Comparison of ENCODE assay signal across 8 cellular contexts in the genomic region with DNA sequence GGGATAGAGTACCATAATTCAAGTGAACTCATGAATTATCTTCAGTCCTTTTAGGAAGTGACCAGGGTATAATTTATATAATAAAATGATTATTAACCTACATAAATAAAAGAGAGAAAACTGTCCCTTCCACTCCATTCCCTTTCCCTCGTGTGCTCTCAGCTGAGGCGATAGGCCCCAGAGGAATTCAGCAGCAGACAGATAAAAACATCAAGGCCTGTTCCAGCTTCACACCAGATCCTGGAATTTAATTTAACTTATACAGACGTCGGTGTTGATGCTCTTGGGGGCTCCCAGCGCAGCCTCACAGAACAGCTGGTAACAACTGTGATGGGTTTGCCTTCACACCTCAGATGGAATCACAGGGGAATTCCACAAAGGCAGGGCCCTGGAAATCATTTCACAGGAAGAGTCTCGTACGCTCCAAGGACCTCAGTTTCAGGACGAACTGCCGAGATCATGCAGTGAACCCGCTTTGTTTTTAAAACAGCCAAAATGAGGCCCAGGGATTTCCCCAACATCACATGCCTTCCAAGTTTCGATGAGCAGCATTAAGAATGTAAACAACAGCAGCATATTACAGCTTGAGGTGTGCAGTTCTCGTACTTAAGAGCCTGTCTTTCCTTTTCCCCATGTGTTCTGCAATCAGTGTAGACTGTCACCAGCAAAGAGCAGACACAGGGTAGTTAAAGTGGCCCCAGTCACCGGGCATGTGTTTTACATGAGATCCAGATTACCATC.
A peak's percentile ranks its signal among the peaks of the same experiment; 100 is the strongest.
DNase-seq lines count a peak whose midpoint lies in the region; ATAC-seq, FAIRE-seq and TF ChIP-seq lines count a peak whose summit lies in the region.

No MANE protein-coding gene starts in this region.

- H3K4me1 Mint-ChIP-seq in CD14-positive monocyte = no peaks in the 10 kb centered on the region
- no peaks in the 10 kb centered on the region for H3K4me1 Mint-ChIP-seq in stimulated activated naive CD8-positive, alpha-beta T cell treated with anti-CD3 and anti-CD28 coated beads, Interleukin-15, amount 100 ng/mL, for 72 hours

- H3K36me3 Mint-ChIP-seq in CD14-positive monocyte = no peaks in the 10 kb centered on the region

- H3K27ac Mint-ChIP-seq in CD14-positive monocyte = no peak overlapping the region
- no peak overlapping the region for H3K27ac Mint-ChIP-seq in stimulated activated naive CD8-positive, alpha-beta T cell treated with anti-CD3 and anti-CD28 coated beads, Interleukin-15, amount 100 ng/mL, for 72 hours

- H3K4me3 Mint-ChIP-seq in CD14-positive monocyte = no peak overlapping the region
- H3K4me3 Mint-ChIP-seq in stimulated activated naive CD8-positive, alpha-beta T cell treated with anti-CD3 and anti-CD28 coated beads, Interleukin-15, amount 100 ng/mL, for 72 hours = no peak overlapping the region

- no peaks in the 10 kb centered on the region for H3K36me3 ChIP-seq in bronchial epithelial cell (ENCODE audit: control insufficient read depth, insufficient read depth, low read length)

- peaks cover 3 to 7% (median 4%) of the 10 kb centered on the region in 3 donors for H3K27me3 Mint-ChIP-seq in CD14-positive monocyte (ENCODE audit: low read depth in 3 of 3)
- H3K27me3 Mint-ChIP-seq in stimulated activated naive CD8-positive, alpha-beta T cell treated with anti-CD3 and anti-CD28 coated beads, Interleukin-15, amount 100 ng/mL, for 72 hours = peaks cover 6% of the 10 kb centered on the region

- H3K9me3 Mint-ChIP-seq in CD14-positive monocyte = peaks cover 0 to 2% (median under 1%) of the 10 kb centered on the region in 7 donors
- H3K9me3 Mint-ChIP-seq in stimulated activated naive CD8-positive, alpha-beta T cell treated with anti-CD3 and anti-CD28 coated beads, Interleukin-15, amount 100 ng/mL, for 72 hours = no peaks in the 10 kb centered on the region

- H3K4me3 ChIP-seq in bronchial epithelial cell (ENCODE audit: low read depth, low read length) = no peak overlapping the region

- peaks cover 5% of the 10 kb centered on the region for H3K27me3 ChIP-seq in bronchial epithelial cell (ENCODE audit: control insufficient read depth, insufficient read depth, low read length)

- TF ChIP-seq CTCF in bronchial epithelial cell (IDR thresholded peaks at IDR 0.05; ENCODE audit: insufficient read depth, low read length, severe bottlenecking) = no peak
- no peak for TF ChIP-seq CTCF in CD14-positive monocyte (IDR thresholded peaks at IDR 0.05)

- in situ Hi-C loops in ACHN (cut with HindIII; ENCODE audit: low pct_ligation_motif_present, low pct_unique_long_range_greater_than_20kb, low sequenced_read_pairs) (no loop called here), G401 (cut with HindIII; ENCODE audit: low sequenced_read_pairs) (no loop called here)

- intact Hi-C loops in sciatic nerve (cut with DNase I) = no loop called here
- intact Hi-C loops in CD14-positive monocyte (cut with micrococcal nuclease) = no loop called here

- DNase-seq in ACHN (peak; percentile 35), bronchial epithelial cell (ENCODE audit: low read depth) (peak; percentile 69), sciatic nerve (ENCODE audit: low spot score) (no peak), G401 (ENCODE audit: low spot score) (no peak), CD14-positive monocyte (ENCODE audit: low spot score) (no peak)
- no peak for DNase-seq in stimulated activated naive CD8-positive, alpha-beta T cell treated with anti-CD3 and anti-CD28 coated beads, Interleukin-15, amount 100 ng/mL, for 72 hours

- no peak for FAIRE-seq in bronchial epithelial cell (lab: Jason Lieb, UNC)

- ATAC-seq in GM19043 (IDR thresholded peaks at IDR 0.05; ENCODE audit: low read depth, unreplicated experiment) = peak; percentile 94
- peak; percentile 87 for ATAC-seq in HG03095 (IDR thresholded peaks at IDR 0.05; ENCODE audit: unreplicated experiment)
- ATAC-seq in sciatic nerve = peak; percentile 51
- ATAC-seq in stimulated activated naive CD8-positive, alpha-beta T cell treated with anti-CD3 and anti-CD28 coated beads, Interleukin-15, amount 100 ng/mL, for 72 hours = no peak

Comparison
In these comparisons a context has a peak if more than half of its experiments do, and no peak if none do; other contexts are left out.
1. DNase-seq: peak in ACHN (single experiment) and bronchial epithelial cell (single experiment); none in sciatic nerve (single experiment), G401 (single experiment), CD14-positive monocyte (single experiment) and stimulated activated naive CD8-positive, alpha-beta T cell treated with anti-CD3 and anti-CD28 coated beads, Interleukin-15, amount 100 ng/mL, for 72 hours (0 of 2).